8 cellular contexts compared by ENCODE assay signal in the genomic region with DNA sequence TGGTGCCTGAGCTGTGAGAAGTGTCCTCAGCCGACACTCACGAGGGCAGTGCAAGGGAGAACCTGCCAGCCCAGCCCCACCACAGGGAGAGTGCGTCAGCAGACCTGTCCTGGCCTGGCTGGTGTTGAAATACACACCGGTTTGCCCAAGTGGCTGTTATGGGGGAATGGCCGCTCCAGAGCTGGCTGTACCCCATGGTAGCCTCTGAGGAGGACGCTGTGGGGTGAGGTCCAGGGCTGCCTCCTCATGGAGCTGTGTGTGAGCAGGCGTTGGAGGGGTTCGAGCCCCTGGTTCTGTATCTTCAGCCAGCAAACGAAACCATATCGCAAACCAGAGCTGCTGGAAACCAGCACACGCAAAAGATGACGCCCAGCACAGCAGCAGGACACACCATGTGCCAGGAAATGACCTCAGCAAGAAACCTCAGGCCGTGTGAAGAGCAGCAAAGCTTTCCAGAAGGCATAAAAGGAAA. TPM values are rescaled to one million over a fixed set of nuclear protein-coding genes. Genes with fewer than 3 reads are reported as not detected.
DNase-seq lines count a peak whose midpoint lies in the region; ATAC-seq, FAIRE-seq and TF ChIP-seq lines count a peak whose summit lies in the region.
"Had no signal": no experiment of that assay in that cellular context is flagged by ENCODE, and none has a peak within 500 bp of the region (broad histone marks: within the 10 kb centered on the region; RNA-seq: fewer than 3 reads in every experiment).

No MANE protein-coding gene starts in this region.

- TF ChIP-seq CTCF in NB4 (IDR thresholded peaks at IDR 0.05; ENCODE audit: low read depth, low read length) (no peak), bronchial epithelial cell (IDR thresholded peaks at IDR 0.05; ENCODE audit: insufficient read depth, low read length, severe bottlenecking) (no peak)

- peak; percentile 86 for FAIRE-seq in bronchial epithelial cell (lab: Jason Lieb, UNC)
- FAIRE-seq: H54 had no signal

- H3K27me3 ChIP-seq in bronchial epithelial cell (ENCODE audit: control insufficient read depth, insufficient read depth, low read length) (no peaks in the 10 kb centered on the region), thymus (ENCODE audit: control insufficient read depth, insufficient read depth) (no peaks in the 10 kb centered on the region)

- H3K4me3 ChIP-seq in NB4 (ENCODE audit: low read depth, low read length) (no peak overlapping the region), bronchial epithelial cell (ENCODE audit: low read depth, low read length) (no peak overlapping the region), thymus (ENCODE audit: low read length) (no peak overlapping the region)

- peak; percentile 60 for DNase-seq in NB4 (ENCODE audit: low read depth)
- peak; percentile 57 for DNase-seq in bronchial epithelial cell (ENCODE audit: low read depth)
- no peak for DNase-seq in left lobe of liver (ENCODE audit: low spot score)
- DNase-seq in NCI-H187 (lab: John Stamatoyannopoulos, UW) = no peak
- DNase-seq in NCI-H1092 treated with DMSO at 0.1 percent for 48 hours (lab: John Stamatoyannopoulos, UW) = no peak

- H3K9me3 ChIP-seq in thymus (ENCODE audit: control insufficient read depth) = peaks cover 2% of the 10 kb centered on the region

- no peak for TF ChIP-seq POLR2A in NB4 (IDR thresholded peaks at IDR 0.05; ENCODE audit: extremely low read depth, insufficient read length)

- peak; percentile 32 for ATAC-seq in left lobe of liver
- no peak for ATAC-seq in GM18858 (IDR thresholded peaks at IDR 0.05; ENCODE audit: unreplicated experiment)

- WGBS in thymus = 85% methylated on average over 13 of the region's 13 CpGs

- H3K36me3 ChIP-seq in bronchial epithelial cell (ENCODE audit: control insufficient read depth, insufficient read depth, low read length) (peaks cover 9% of the 10 kb centered on the region), thymus (ENCODE audit: control insufficient read depth, insufficient read depth) (peaks cover 40% of the 10 kb centered on the region)

- H3K4me1 ChIP-seq in thymus (ENCODE audit: control insufficient read depth, insufficient read depth, low read length) = no peaks in the 10 kb centered on the region

- H3K27ac ChIP-seq in thymus (ENCODE audit: low read depth) = peak overlapping the region; percentile 70

RNA-seq across cellular contexts. Expression of gene ANKRD9, which starts 9.3 kb away (rescaled TPM):
- total RNA-seq in bronchial epithelial cell (34.8 and 36.1 TPM in 2 replicates), left lobe of liver (14.5 TPM)
- polyA plus RNA-seq in thymus = 3.5 TPM

Comparison
In these comparisons a context has a peak if more than half of its experiments do, and no peak if none do; other contexts are left out.
1. DNase-seq: peak in NB4 (single experiment) and bronchial epithelial cell (single experiment); none in left lobe of liver (single experiment), NCI-H187 (0 of 2) and NCI-H1092 treated with DMSO at 0.1 percent for 48 hours (single experiment).